Comparison of ENCODE assay signal across 1 cellular context in the genomic region with DNA sequence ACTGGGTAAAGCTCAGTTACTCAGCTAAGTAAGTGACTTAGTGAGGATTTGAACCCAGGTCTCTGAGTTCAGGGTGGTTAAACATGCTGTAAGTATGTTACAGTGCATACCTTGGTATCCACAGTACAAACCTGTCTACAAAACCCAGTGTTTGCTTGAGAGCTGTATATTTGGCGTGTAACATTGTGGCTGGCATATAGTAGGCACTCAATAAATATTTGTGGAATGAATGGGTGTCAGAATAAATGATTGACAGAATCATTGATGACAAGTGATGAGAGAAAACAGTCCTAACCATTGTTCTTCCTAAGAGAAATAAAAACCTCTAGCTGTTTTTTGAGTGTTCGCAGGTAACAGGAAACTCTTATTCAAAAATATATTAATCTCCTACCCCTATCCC.
TF ChIP-seq lines count a peak whose summit lies in the region.

No MANE protein-coding gene starts in this region.

TF ChIP-seq in GM23338, 12 proteins besides CTCF, POLR2A, EP300 and RAD21 (continued from another document):
- TF ChIP-seq, protein P1, sequence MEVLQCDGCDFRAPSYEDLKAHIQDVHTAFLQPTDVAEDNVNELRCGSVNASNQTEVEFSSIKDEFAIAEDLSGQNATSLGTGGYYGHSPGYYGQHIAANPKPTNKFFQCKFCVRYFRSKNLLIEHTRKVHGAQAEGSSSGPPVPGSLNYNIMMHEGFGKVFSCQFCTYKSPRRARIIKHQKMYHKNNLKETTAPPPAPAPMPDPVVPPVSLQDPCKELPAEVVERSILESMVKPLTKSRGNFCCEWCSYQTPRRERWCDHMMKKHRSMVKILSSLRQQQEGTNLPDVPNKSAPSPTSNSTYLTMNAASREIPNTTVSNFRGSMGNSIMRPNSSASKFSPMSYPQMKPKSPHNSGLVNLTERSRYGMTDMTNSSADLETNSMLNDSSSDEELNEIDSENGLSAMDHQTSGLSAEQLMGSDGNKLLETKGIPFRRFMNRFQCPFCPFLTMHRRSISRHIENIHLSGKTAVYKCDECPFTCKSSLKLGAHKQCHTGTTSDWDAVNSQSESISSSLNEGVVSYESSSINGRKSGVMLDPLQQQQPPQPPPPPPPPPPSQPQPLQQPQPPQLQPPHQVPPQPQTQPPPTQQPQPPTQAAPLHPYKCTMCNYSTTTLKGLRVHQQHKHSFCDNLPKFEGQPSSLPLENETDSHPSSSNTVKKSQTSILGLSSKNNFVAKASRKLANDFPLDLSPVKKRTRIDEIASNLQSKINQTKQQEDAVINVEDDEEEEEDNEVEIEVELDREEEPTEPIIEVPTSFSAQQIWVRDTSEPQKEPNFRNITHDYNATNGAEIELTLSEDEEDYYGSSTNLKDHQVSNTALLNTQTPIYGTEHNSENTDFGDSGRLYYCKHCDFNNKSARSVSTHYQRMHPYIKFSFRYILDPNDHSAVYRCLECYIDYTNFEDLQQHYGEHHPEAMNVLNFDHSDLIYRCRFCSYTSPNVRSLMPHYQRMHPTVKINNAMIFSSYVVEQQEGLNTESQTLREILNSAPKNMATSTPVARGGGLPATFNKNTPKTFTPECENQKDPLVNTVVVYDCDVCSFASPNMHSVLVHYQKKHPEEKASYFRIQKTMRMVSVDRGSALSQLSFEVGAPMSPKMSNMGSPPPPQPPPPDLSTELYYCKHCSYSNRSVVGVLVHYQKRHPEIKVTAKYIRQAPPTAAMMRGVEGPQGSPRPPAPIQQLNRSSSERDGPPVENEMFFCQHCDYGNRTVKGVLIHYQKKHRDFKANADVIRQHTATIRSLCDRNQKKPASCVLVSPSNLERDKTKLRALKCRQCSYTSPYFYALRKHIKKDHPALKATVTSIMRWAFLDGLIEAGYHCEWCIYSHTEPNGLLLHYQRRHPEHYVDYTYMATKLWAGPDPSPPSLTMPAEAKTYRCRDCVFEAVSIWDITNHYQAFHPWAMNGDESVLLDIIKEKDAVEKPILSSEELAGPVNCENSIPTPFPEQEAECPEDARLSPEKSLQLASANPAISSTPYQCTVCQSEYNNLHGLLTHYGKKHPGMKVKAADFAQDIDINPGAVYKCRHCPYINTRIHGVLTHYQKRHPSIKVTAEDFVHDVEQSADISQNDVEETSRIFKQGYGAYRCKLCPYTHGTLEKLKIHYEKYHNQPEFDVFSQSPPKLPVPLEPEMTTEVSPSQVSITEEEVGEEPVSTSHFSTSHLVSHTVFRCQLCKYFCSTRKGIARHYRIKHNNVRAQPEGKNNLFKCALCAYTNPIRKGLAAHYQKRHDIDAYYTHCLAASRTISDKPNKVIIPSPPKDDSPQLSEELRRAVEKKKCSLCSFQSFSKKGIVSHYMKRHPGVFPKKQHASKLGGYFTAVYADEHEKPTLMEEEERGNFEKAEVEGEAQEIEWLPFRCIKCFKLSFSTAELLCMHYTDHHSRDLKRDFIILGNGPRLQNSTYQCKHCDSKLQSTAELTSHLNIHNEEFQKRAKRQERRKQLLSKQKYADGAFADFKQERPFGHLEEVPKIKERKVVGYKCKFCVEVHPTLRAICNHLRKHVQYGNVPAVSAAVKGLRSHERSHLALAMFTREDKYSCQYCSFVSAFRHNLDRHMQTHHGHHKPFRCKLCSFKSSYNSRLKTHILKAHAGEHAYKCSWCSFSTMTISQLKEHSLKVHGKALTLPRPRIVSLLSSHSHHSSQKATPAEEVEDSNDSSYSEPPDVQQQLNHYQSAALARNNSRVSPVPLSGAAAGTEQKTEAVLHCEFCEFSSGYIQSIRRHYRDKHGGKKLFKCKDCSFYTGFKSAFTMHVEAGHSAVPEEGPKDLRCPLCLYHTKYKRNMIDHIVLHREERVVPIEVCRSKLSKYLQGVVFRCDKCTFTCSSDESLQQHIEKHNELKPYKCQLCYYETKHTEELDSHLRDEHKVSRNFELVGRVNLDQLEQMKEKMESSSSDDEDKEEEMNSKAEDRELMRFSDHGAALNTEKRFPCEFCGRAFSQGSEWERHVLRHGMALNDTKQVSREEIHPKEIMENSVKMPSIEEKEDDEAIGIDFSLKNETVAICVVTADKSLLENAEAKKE (CRISPR knock-in tag; IDR thresholded peaks at IDR 0.05): no peak
- TF ChIP-seq STAT1 (IDR thresholded peaks at IDR 0.05; ENCODE audit: unreplicated experiment): no peak
- no peak for TF ChIP-seq ZNF114 (CRISPR knock-in tag; IDR thresholded peaks at IDR 0.05)
